ENCODE assay signal across 9 cellular contexts in genomic region chr11:17972987-17973386, GRCh38. TPM values are rescaled to one million over a fixed set of nuclear protein-coding genes. Genes with fewer than 3 reads are reported as not detected.
A peak's percentile ranks its signal among the peaks of the same experiment; 100 is the strongest.
DNase-seq lines count a peak whose midpoint lies in the region; ATAC-seq, FAIRE-seq and TF ChIP-seq lines count a peak whose summit lies in the region.
"Had no signal": no experiment of that assay in that cellular context is flagged by ENCODE, and none has a peak within 500 bp of the region (broad histone marks: within the 10 kb centered on the region; RNA-seq: fewer than 3 reads in every experiment).

No MANE protein-coding gene starts in this region.

- H3K9me3 Mint-ChIP-seq in nephron, result peaks cover 12% of the 10 kb centered on the region

- DNase-seq in NCI-H526 (lab: John Stamatoyannopoulos, UW) (peak; percentile 63 to 76), NCI-H526 treated with DMSO at 0.1 percent for 48 hours (lab: John Stamatoyannopoulos, UW) (no peak), NT2/D1 (ENCODE audit: low read depth, low spot score) (peak; percentile 73), endothelial cell of umbilical vein (ENCODE audit: low read depth, low spot score) (peak; percentile 44)

- dilution Hi-C loops in endothelial cell of umbilical vein (cut with MboI; ENCODE audit: extremely low pct_ligation_motif_present, low sequenced_read_pairs), result no loop called here

- BruUV-seq in endothelial cell of umbilical vein (replicated peaks; lab: Mats Ljungman, UMichigan), result no TSS peak

- H3K27ac Mint-ChIP-seq in nephron, result no peak overlapping the region
- H3K27ac Mint-ChIP-seq: CD4-positive, CD25-positive, alpha-beta regulatory T cell had no signal

- TF ChIP-seq POLR2A in endothelial cell of umbilical vein (IDR thresholded peaks at IDR 0.05; ENCODE audit: low read depth, low read length), result no peak

- H3K36me3 ChIP-seq in NT2/D1 (ENCODE audit: insufficient read depth, insufficient read length, low read length) (no peaks in the 10 kb centered on the region), endothelial cell of umbilical vein (ENCODE audit: control insufficient read depth in 2 of 2, extremely low read depth in 1 of 2, insufficient read depth in 2 of 2, low read length in 2 of 2) (no peaks in the 10 kb centered on the region)

- H3K27me3 ChIP-seq in NT2/D1 (ENCODE audit: insufficient read depth, insufficient read length) (no peaks in the 10 kb centered on the region), endothelial cell of umbilical vein (ENCODE audit: control insufficient read depth in 2 of 2, insufficient read depth in 2 of 2, low read length in 2 of 2) (no peaks in the 10 kb centered on the region)

- H3K27ac ChIP-seq in endothelial cell of umbilical vein (ENCODE audit: insufficient read depth, low read depth, low read length), result no peak overlapping the region

- ATAC-seq in HG03039 (IDR thresholded peaks at IDR 0.05; ENCODE audit: unreplicated experiment) (no peak), HG03520 (IDR thresholded peaks at IDR 0.05; ENCODE audit: unreplicated experiment) (no peak), HG02884 (IDR thresholded peaks at IDR 0.05; ENCODE audit: unreplicated experiment) (no peak)

- H3K79me2 ChIP-seq in endothelial cell of umbilical vein (ENCODE audit: control insufficient read depth, insufficient read depth, low read length), result no peaks in the 10 kb centered on the region

- H3K9ac ChIP-seq in NT2/D1 (ENCODE audit: insufficient read length, low read depth), result no peak overlapping the region
- H3K9ac ChIP-seq in endothelial cell of umbilical vein (replicated peaks; ENCODE audit: extremely low read depth, insufficient read depth, low read length), result no peak overlapping the region

- H3K4me1 Mint-ChIP-seq in nephron, result no peaks in the 10 kb centered on the region

- H3K9me1 ChIP-seq in endothelial cell of umbilical vein (replicated peaks; ENCODE audit: control insufficient read depth, extremely low read depth, insufficient read depth, low read length), result no peaks in the 10 kb centered on the region

- no peak overlapping the region for H3K4me3 Mint-ChIP-seq in nephron
- H3K4me3 Mint-ChIP-seq: CD4-positive, CD25-positive, alpha-beta regulatory T cell had no signal

- H4K20me1 ChIP-seq in endothelial cell of umbilical vein (replicated peaks; ENCODE audit: control insufficient read depth, extremely low read depth, insufficient read depth, low read length), result no peaks in the 10 kb centered on the region

- TF ChIP-seq CTCF in endothelial cell of umbilical vein (IDR thresholded peaks at IDR 0.05; ENCODE audit: extremely low read depth in 1 of 2, insufficient read depth in 1 of 2, low read depth in 1 of 2, low read length in 2 of 2) (peak; percentile 56 to 77), nephron (IDR thresholded peaks at IDR 0.05; ENCODE audit: unreplicated experiment in 3 of 3) (peak; percentile 51 to 65 (median 61))

- H3K4me1 ChIP-seq in NT2/D1 (ENCODE audit: insufficient read depth, insufficient read length) (peaks cover 2% of the 10 kb centered on the region), endothelial cell of umbilical vein (ENCODE audit: control insufficient read depth, extremely low read depth, insufficient read depth, low read length) (no peaks in the 10 kb centered on the region)

- intact Hi-C loops in endothelial cell of umbilical vein (cut with micrococcal nuclease), result loop anchor here (1.0 kb wide), 3 partner anchors 213 to 374 kb away; no protein-coding TSS in a partner anchor

- peak; percentile 70 for FAIRE-seq in endothelial cell of umbilical vein (lab: Jason Lieb, UNC)

- no peak overlapping the region for H3K4me2 ChIP-seq in endothelial cell of umbilical vein (ENCODE audit: insufficient read depth, low read length)

- H3K9me3 ChIP-seq in NT2/D1 (ENCODE audit: insufficient read depth, low read length) (peaks cover 6% of the 10 kb centered on the region; the same call in 1 of the 2 replicates), endothelial cell of umbilical vein (replicated peaks; ENCODE audit: control insufficient read depth, insufficient read depth, low read length) (no peaks in the 10 kb centered on the region)

- no peak overlapping the region for H2AFZ ChIP-seq in endothelial cell of umbilical vein (ENCODE audit: low read depth, low read length)

- CTCF ChIA-PET in endothelial cell of umbilical vein (lab: Charles Lee), result interaction anchor here (0.7 to 15.8 kb wide), 27 partner anchors 8 to 376 kb away, joined by 3 to 593 read pairs (median 5); partner anchors contain the start of gene KCNC1

- POLR2A ChIA-PET in endothelial cell of umbilical vein (lab: Charles Lee), result no interaction called here

- H3K4me3 ChIP-seq in NT2/D1 (ENCODE audit: insufficient read length, low read depth) (no peak overlapping the region), endothelial cell of umbilical vein (replicated peaks in 1 of 3; ENCODE audit: insufficient read depth in 1 of 3, low read depth in 1 of 3, low read length in 3 of 3) (no peak overlapping the region)

- H3K36me3 Mint-ChIP-seq in nephron (ENCODE audit: low read depth), result peaks cover 28% of the 10 kb centered on the region

- H3K27me3 Mint-ChIP-seq in nephron (ENCODE audit: low read depth), result peaks cover 7% of the 10 kb centered on the region
- H3K27me3 Mint-ChIP-seq: CD4-positive, CD25-positive, alpha-beta regulatory T cell had no signal

TF ChIP-seq in endothelial cell of umbilical vein, 7 proteins besides CTCF, POLR2A, EP300 and RAD21:
- TF ChIP-seq EZH2 (IDR thresholded peaks at IDR 0.05; ENCODE audit: borderline replicate concordance, low read depth, low read length, severe bottlenecking), result no peak
- TF ChIP-seq, protein P1, sequence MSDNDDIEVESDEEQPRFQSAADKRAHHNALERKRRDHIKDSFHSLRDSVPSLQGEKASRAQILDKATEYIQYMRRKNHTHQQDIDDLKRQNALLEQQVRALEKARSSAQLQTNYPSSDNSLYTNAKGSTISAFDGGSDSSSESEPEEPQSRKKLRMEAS (IDR thresholded peaks at IDR 0.05; ENCODE audit: insufficient read depth, insufficient read length), result no peak
TF ChIP-seq in endothelial cell of umbilical vein: peak in this region for 0.

RNA-seq across cellular contexts. Expression of gene SERGEF, which starts 39.9 kb away (rescaled TPM):
- total RNA-seq in endothelial cell of umbilical vein, result 12.3 and 16.7 TPM in 2 replicates
- 8.7 and 9.2 TPM in 2 replicates for polyA plus RNA-seq in endothelial cell of umbilical vein
- 11.1 and 12.2 TPM in 2 replicates for polyA plus RNA-seq in endothelial cell of umbilical vein (2011; cell fraction: cytosol; rRNA removed)
- 11.4 and 12.0 TPM in 2 replicates for polyA plus RNA-seq in endothelial cell of umbilical vein (2011; cell fraction: nucleus; rRNA removed)
- 18.3 and 19.8 TPM in 2 replicates for polyA plus RNA-seq in endothelial cell of umbilical vein (2012)
- polyA minus RNA-seq in endothelial cell of umbilical vein, result 10.3 and 12.9 TPM in 2 replicates
- 11.7 TPM for polyA minus RNA-seq in endothelial cell of umbilical vein (2011; cell fraction: cytosol; rRNA and poly(A)+ RNA removed)
- 11.5 and 12.2 TPM in 2 replicates for polyA minus RNA-seq in endothelial cell of umbilical vein (2011; cell fraction: nucleus; rRNA and poly(A)+ RNA removed)
